Comparison of ENCODE assay signal across 10 cellular contexts in the genomic region with DNA sequence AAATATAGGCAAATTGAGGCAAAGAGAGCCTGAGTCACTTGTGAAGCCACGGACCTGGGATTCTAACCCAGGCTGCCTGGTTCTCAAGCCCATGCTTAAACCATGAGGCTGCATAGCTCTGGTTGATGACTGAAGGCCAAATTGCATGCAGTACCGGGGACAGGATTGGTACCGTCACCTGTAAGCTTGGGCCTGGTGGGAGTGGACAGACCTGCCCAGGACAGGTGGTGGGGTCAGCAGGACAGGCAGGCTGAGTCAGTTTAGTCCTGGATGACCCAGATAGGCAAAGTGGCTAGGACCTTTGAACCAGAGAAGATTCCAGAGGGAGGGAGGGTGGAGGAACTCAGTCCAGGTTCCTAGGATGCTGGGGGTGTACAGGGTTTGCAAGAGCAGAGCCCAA. TPM values are rescaled to one million over a fixed set of nuclear protein-coding genes. Genes with fewer than 3 reads are reported as not detected.
DNase-seq lines count a peak whose midpoint lies in the region; ATAC-seq and TF ChIP-seq lines count a peak whose summit lies in the region.
"Had no signal": no experiment of that assay in that cellular context is flagged by ENCODE, and none has a peak within 500 bp of the region (broad histone marks: within the 10 kb centered on the region; RNA-seq: fewer than 3 reads in every experiment).

No MANE protein-coding gene starts in this region.

- peaks cover 12 to 58% (median 48%) of the 10 kb centered on the region in 9 donors for H3K4me1 ChIP-seq in heart right ventricle
- H3K4me1 ChIP-seq in esophagus squamous epithelium = peaks cover 0 to 56% (median 19%) of the 10 kb centered on the region in 3 donors
- H3K4me1 ChIP-seq in ovary (ENCODE audit: insufficient read depth) = peaks cover 15% of the 10 kb centered on the region
- peaks cover 44% of the 10 kb centered on the region for H3K4me1 ChIP-seq in vagina
- H3K4me1 ChIP-seq: body of pancreas had no signal

- H3K9me3 ChIP-seq in heart right ventricle (no peaks in the 10 kb centered on the region), esophagus squamous epithelium (no peaks in the 10 kb centered on the region), ovary (no peaks in the 10 kb centered on the region), vagina (no peaks in the 10 kb centered on the region)
- H3K9me3 ChIP-seq: body of pancreas had no signal

- no peak for DNase-seq in heart right ventricle
- DNase-seq in left cardiac atrium = no peak
- no peak for DNase-seq in esophagus squamous epithelium (lab: John Stamatoyannopoulos, UW)
- DNase-seq in ovary = no peak
- no peak for DNase-seq in vagina (ENCODE audit: extremely low spot score in 2 of 2)
- no peak for DNase-seq in activated CD4-positive, alpha-beta T cell treated with anti-CD3 and anti-CD28 coated beads for 4 hours
- DNase-seq: body of pancreas, NCI-H2029 treated with DMSO at 0.1 percent for 48 hours had no signal

- H3K4me3 ChIP-seq in heart right ventricle (peak overlapping the region in 1 of 10 donors; percentile 13), esophagus squamous epithelium (no peak overlapping the region), ovary (no peak overlapping the region), vagina (no peak overlapping the region)
- H3K4me3 ChIP-seq: body of pancreas had no signal

- H3K27ac ChIP-seq in heart right ventricle (peak overlapping the region; percentile 82 to 94 (median 86)), esophagus squamous epithelium (peak overlapping the region; percentile 62 to 92 (median 76)), ovary (peak overlapping the region; percentile 41 to 84), vagina (peak overlapping the region; percentile 69)

- TF ChIP-seq EP300 in ovary (IDR thresholded peaks at IDR 0.05) = no peak

- ATAC-seq in heart right ventricle (no peak), left cardiac atrium (no peak), GM18517 (IDR thresholded peaks at IDR 0.05; ENCODE audit: unreplicated experiment) (no peak), GM21737 (IDR thresholded peaks at IDR 0.05; ENCODE audit: unreplicated experiment) (no peak)
- ATAC-seq: body of pancreas had no signal

- intact Hi-C loops in heart right ventricle (cut with DNase I) (no loop called here), left cardiac atrium (cut with DNase I) (no loop called here), esophagus squamous epithelium (cut with DNase I) (no loop called here), ovary (cut with DNase I) (no loop called here), vagina (cut with DNase I) (no loop called here)

- WGBS in heart right ventricle, 2 donors = 91 to 92% methylated on average over 3 of the region's 3 CpGs
- 87% methylated on average over 3 of the region's 3 CpGs for WGBS in esophagus squamous epithelium, 2 donors
- WGBS in ovary, 3 donors = 94 to 96% (median 94%) methylated on average over 3 of the region's 3 CpGs

- TF ChIP-seq POLR2A in esophagus squamous epithelium (IDR thresholded peaks at IDR 0.05) = no peak
- no peak for TF ChIP-seq POLR2A in ovary (IDR thresholded peaks at IDR 0.05)
- no peak for TF ChIP-seq POLR2A in vagina (IDR thresholded peaks at IDR 0.05)

- no peaks in the 10 kb centered on the region for H3K27me3 ChIP-seq in heart right ventricle
- H3K27me3 ChIP-seq in esophagus squamous epithelium = no peaks in the 10 kb centered on the region
- H3K27me3 ChIP-seq in ovary = no peaks in the 10 kb centered on the region
- H3K27me3 ChIP-seq in vagina = no peaks in the 10 kb centered on the region
- H3K27me3 ChIP-seq: body of pancreas had no signal

- H3K36me3 ChIP-seq in heart right ventricle = no peaks in the 10 kb centered on the region
- no peaks in the 10 kb centered on the region for H3K36me3 ChIP-seq in esophagus squamous epithelium
- H3K36me3 ChIP-seq in ovary = no peaks in the 10 kb centered on the region
- no peaks in the 10 kb centered on the region for H3K36me3 ChIP-seq in vagina

- TF ChIP-seq CTCF in heart right ventricle (IDR thresholded peaks at IDR 0.05) (no peak), esophagus squamous epithelium (IDR thresholded peaks at IDR 0.05) (no peak), ovary (IDR thresholded peaks at IDR 0.05) (no peak), vagina (IDR thresholded peaks at IDR 0.05) (no peak)

RNA-seq across cellular contexts. Expression of gene RIN3, which starts 25.8 kb away (rescaled TPM):
- total RNA-seq in heart right ventricle = 10 to 100 TPM in 8 of 10 donors, 1 to 10 TPM in 2; 9.4 to 24.0 (median 12.7) TPM
- 1 to 10 TPM; 7.2 to 9.0 TPM for polyA plus RNA-seq in heart right ventricle
- 10 to 100 TPM; 19.1 to 19.9 TPM for total RNA-seq in left cardiac atrium
- 1 to 10 TPM; 1.9 to 9.7 (median 4.4) TPM for total RNA-seq in esophagus squamous epithelium
- total RNA-seq in ovary = 10 to 100 TPM in 5 of 7 donors, 1 to 10 TPM in 2; 6.2 to 27.9 (median 17.0) TPM
- 1 to 10 TPM; 3.8 to 8.1 TPM for polyA plus RNA-seq in ovary
- total RNA-seq in vagina = 22.6 TPM
